8 cellular contexts compared by ENCODE assay signal in genomic region chr1:209747580-209748262, GRCh38. TPM values are rescaled to one million over a fixed set of nuclear protein-coding genes. Genes with fewer than 3 reads are reported as not detected.
DNase-seq lines count a peak whose midpoint lies in the region; TF ChIP-seq lines count a peak whose summit lies in the region.

No MANE protein-coding gene starts in this region.

- peak; percentile 92 for DNase-seq in ELR (ENCODE audit: low read depth)
- DNase-seq in H4 (ENCODE audit: low spot score): peak; percentile 98
- peak; percentile 97 for DNase-seq in activated CD4-positive, CD25-positive, alpha-beta regulatory T cell treated with anti-CD3 and anti-CD28 coated beads, Interleukin-2, amount 50 U/mL, for 72 hours
- peak; percentile 60 for DNase-seq in cerebellum (ENCODE audit: low spot score)
- peak; percentile 91 for DNase-seq in kidney glomerular epithelial cell (lab: John Stamatoyannopoulos, UW)
- peak; percentile 81 to 90 for DNase-seq in stimulated activated CD4-positive, alpha-beta T cell treated with anti-CD3 and anti-CD28 coated beads, Interleukin-15, amount 100 ng/mL, for 48 hours (ENCODE audit: low read depth in 2 of 2)
- no peak for DNase-seq in NCI-H2171 treated with DMSO at 0.1 percent for 48 hours (lab: John Stamatoyannopoulos, UW)

- TF ChIP-seq CTCF in LNCAP (IDR thresholded peaks at IDR 0.05): peak; percentile 98

RNA-seq across cellular contexts. Expression of gene TRAF3IP3, which starts 8.1 kb away (rescaled TPM):
- not detected in 2 replicates for total RNA-seq in H4 (2014; rRNA removed; shearing (Covaris generic))
- total RNA-seq in cerebellum: 0.27 TPM

RNA-seq across cellular contexts. Expression of gene C1orf74, which starts 36.6 kb away (rescaled TPM):
- total RNA-seq in H4 (2014; rRNA removed; shearing (Covaris generic)): 5.0 and 6.1 TPM in 2 replicates
- 2.4 TPM for total RNA-seq in cerebellum

RNA-seq across cellular contexts. Expression of gene HSD11B1, which starts 43.1 kb away (rescaled TPM):
- 0.08 TPM in 1 of 2 replicates, not detected in the other for total RNA-seq in H4 (2014; rRNA removed; shearing (Covaris generic))
- not detected for total RNA-seq in cerebellum

RNA-seq across cellular contexts. Expression of gene IRF6, which starts 58.2 kb away (rescaled TPM):
- not detected in 2 replicates for total RNA-seq in H4 (2014; rRNA removed; shearing (Covaris generic))
- total RNA-seq in cerebellum: 1.8 TPM
